ENCODE assay signal across 8 cellular contexts in genomic region chr15:40470423-40471104, GRCh38. TPM values are rescaled to one million over a fixed set of nuclear protein-coding genes. Genes with fewer than 3 reads are reported as not detected.
DNase-seq lines count a peak whose midpoint lies in the region; ATAC-seq and TF ChIP-seq lines count a peak whose summit lies in the region.

Gene CHST14 (plus strand): TSS chr15:40470984. CDS start chr15:40471214, 230 bp downstream.

- H3K27me3 ChIP-seq in SJCRH30, result no peaks in the 10 kb centered on the region
- H3K27me3 ChIP-seq in gastroesophageal sphincter, result no peaks in the 10 kb centered on the region
- H3K27me3 ChIP-seq in neutrophil, result no peaks in the 10 kb centered on the region
- no peaks in the 10 kb centered on the region for H3K27me3 ChIP-seq in upper lobe of right lung

- ATAC-seq in GM18907 (IDR thresholded peaks at IDR 0.05; ENCODE audit: unreplicated experiment) (peak; percentile 60), HG03442 (IDR thresholded peaks at IDR 0.05; ENCODE audit: unreplicated experiment) (peak; percentile 52), gastroesophageal sphincter (peak; percentile 91), upper lobe of right lung (peak; percentile 84)

- H3K27ac Mint-ChIP-seq in activated naive CD4-positive, alpha-beta T cell treated with anti-CD3 and anti-CD28 coated beads, Interleukin-2, amount 10 ng/mL, durations not matched to agents 7 days and 5 days, result peak within 1 kb of the TSS; percentile 88

- CTCF ChIA-PET in activated naive CD4-positive, alpha-beta T cell treated with anti-CD3 and anti-CD28 coated beads, Interleukin-2, amount 10 ng/mL, durations not matched to agents 7 days and 5 days (lab: Charles Lee), result interaction anchor here (1.0 to 2.6 kb wide), 6 partner anchors 13 to 37 kb away, joined by 3 to 5 read pairs (median 3); no protein-coding TSS in a partner anchor

- peaks cover 12% of the 10 kb centered on the region for H3K27me3 Mint-ChIP-seq in activated naive CD4-positive, alpha-beta T cell treated with anti-CD3 and anti-CD28 coated beads, Interleukin-2, amount 10 ng/mL, durations not matched to agents 7 days and 5 days

- TF ChIP-seq CTCF in gastroesophageal sphincter (IDR thresholded peaks at IDR 0.05) (no peak), neutrophil (IDR thresholded peaks at IDR 0.05) (no peak), upper lobe of right lung (IDR thresholded peaks at IDR 0.05) (no peak)

- no peak for TF ChIP-seq EP300 in gastroesophageal sphincter (IDR thresholded peaks at IDR 0.05)

- peaks cover 17% of the 10 kb centered on the region for H3K4me1 ChIP-seq in SJCRH30
- peaks cover 0 to 26% (median 12%) of the 10 kb centered on the region in 3 donors for H3K4me1 ChIP-seq in gastroesophageal sphincter
- H3K4me1 ChIP-seq in neutrophil (ENCODE audit: control insufficient read depth in 1 of 2, insufficient read depth in 1 of 2, low read depth in 1 of 2, low read length in 1 of 2), result peaks cover 16 to 18% of the 10 kb centered on the region in 2 experiments
- H3K4me1 ChIP-seq in upper lobe of right lung, result peaks cover 11% of the 10 kb centered on the region

- H3K4me3 ChIP-seq in SJCRH30 (peak within 1 kb of the TSS; percentile 100), gastroesophageal sphincter (peak within 1 kb of the TSS; percentile 91 to 97), neutrophil (ENCODE audit: low read depth in 1 of 2, low read length in 1 of 2) (peak within 1 kb of the TSS; percentile 79 to 90), upper lobe of right lung (peak within 1 kb of the TSS; percentile 86)

- DNase-seq in AML-193 (lab: John Stamatoyannopoulos, UW), result peak; percentile 56 to 70
- peak; percentile 70 to 76 for DNase-seq in SJCRH30
- peak; percentile 76 for DNase-seq in activated naive CD4-positive, alpha-beta T cell treated with anti-CD3 and anti-CD28 coated beads, Interleukin-2, amount 10 ng/mL, durations not matched to agents 7 days and 5 days
- DNase-seq in upper lobe of right lung, result peak; percentile 82

- no peaks in the 10 kb centered on the region for H3K9me3 Mint-ChIP-seq in activated naive CD4-positive, alpha-beta T cell treated with anti-CD3 and anti-CD28 coated beads, Interleukin-2, amount 10 ng/mL, durations not matched to agents 7 days and 5 days

- TF ChIP-seq POLR2A in gastroesophageal sphincter (IDR thresholded peaks at IDR 0.05), result peak; percentile 17 to 43

- no CpG with 5 or more reads among the region's 52 CpGs for WGBS in gastroesophageal sphincter (ENCODE audit: low coverage in 1 of 2), 2 donors

- H3K4me3 Mint-ChIP-seq in activated naive CD4-positive, alpha-beta T cell treated with anti-CD3 and anti-CD28 coated beads, Interleukin-2, amount 10 ng/mL, durations not matched to agents 7 days and 5 days, result peak within 1 kb of the TSS; percentile 88

- H3K27ac ChIP-seq in SJCRH30 (peak within 1 kb of the TSS; percentile 84), gastroesophageal sphincter (peak within 1 kb of the TSS; percentile 74 to 94 (median 92)), neutrophil (peak within 1 kb of the TSS; percentile 71), upper lobe of right lung (peak within 1 kb of the TSS; percentile 91)

- peaks cover under 1% of the 10 kb centered on the region for H3K36me3 ChIP-seq in SJCRH30
- peaks cover 0 to 18% of the 10 kb centered on the region in 2 donors for H3K36me3 ChIP-seq in gastroesophageal sphincter
- H3K36me3 ChIP-seq in neutrophil, result peaks cover 8% of the 10 kb centered on the region
- peaks cover 10% of the 10 kb centered on the region for H3K36me3 ChIP-seq in upper lobe of right lung

- H3K36me3 Mint-ChIP-seq in activated naive CD4-positive, alpha-beta T cell treated with anti-CD3 and anti-CD28 coated beads, Interleukin-2, amount 10 ng/mL, durations not matched to agents 7 days and 5 days, result peaks cover 14% of the 10 kb centered on the region

- H3K9me3 ChIP-seq in SJCRH30 (replicated peaks) (no peaks in the 10 kb centered on the region), gastroesophageal sphincter (no peaks in the 10 kb centered on the region), neutrophil (no peaks in the 10 kb centered on the region), upper lobe of right lung (no peaks in the 10 kb centered on the region)

- intact Hi-C loops in upper lobe of right lung (cut with DNase I), result no loop called here

- peaks cover 41% of the 10 kb centered on the region for H3K4me1 Mint-ChIP-seq in activated naive CD4-positive, alpha-beta T cell treated with anti-CD3 and anti-CD28 coated beads, Interleukin-2, amount 10 ng/mL, durations not matched to agents 7 days and 5 days

RNA-seq across cellular contexts. Expression of gene CHST14, which starts in this region (rescaled TPM):
- 36.7 and 39.4 TPM in 2 replicates for total RNA-seq in SJCRH30 (2014; rRNA removed; shearing (Covaris generic))
- total RNA-seq in gastroesophageal sphincter (10 to 100 TPM in 2 of 4 donors, 1 to 10 TPM in 2; 7.8 to 18.4 (median 11.7) TPM), upper lobe of right lung (14.1 TPM)

Comparison
In these comparisons a context has a peak if more than half of its experiments do, and no peak if none do; other contexts are left out.
1. Peak in every context shown above with its lines: DNase-seq, ATAC-seq, H3K4me3 ChIP-seq and H3K27ac ChIP-seq.